Comparison of ENCODE assay signal across 8 cellular contexts in the genomic region with DNA sequence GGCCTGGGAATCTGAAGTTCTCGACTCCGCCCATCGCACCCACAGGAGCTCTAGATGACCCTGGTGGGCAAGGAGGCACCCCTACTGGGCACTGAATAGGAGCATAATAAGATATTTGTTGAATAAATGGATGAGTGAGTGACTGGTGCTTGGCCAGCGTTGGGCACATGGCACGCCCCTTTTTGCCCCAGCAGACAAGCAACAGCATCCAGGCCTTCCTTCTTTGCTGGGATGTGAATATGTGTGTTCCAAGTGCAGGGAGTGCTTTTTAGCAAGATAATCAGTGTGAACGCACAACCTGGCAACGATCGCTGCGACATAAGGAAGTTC. TPM values are rescaled to one million over a fixed set of nuclear protein-coding genes. Genes with fewer than 3 reads are reported as not detected.
DNase-seq lines count a peak whose midpoint lies in the region; ATAC-seq and TF ChIP-seq lines count a peak whose summit lies in the region.

No MANE protein-coding gene starts in this region.

- H3K9me3 ChIP-seq in thoracic aorta: no peaks in the 10 kb centered on the region

- peak overlapping the region; percentile 85 for H3K4me3 ChIP-seq in thoracic aorta

- TF ChIP-seq CTCF in thoracic aorta (IDR thresholded peaks at IDR 0.05): peak; percentile 4

- H3K27ac ChIP-seq in layer of hippocampus (ENCODE audit: low read depth, low read length) (peak overlapping the region; percentile 68), thoracic aorta (peak overlapping the region; percentile 85 to 89)

- no peaks in the 10 kb centered on the region for H3K27me3 ChIP-seq in layer of hippocampus (ENCODE audit: control insufficient read depth, insufficient read depth, low read length)
- no peaks in the 10 kb centered on the region for H3K27me3 ChIP-seq in thoracic aorta (replicated peaks; ENCODE audit: insufficient read depth)

- peaks cover 25 to 38% of the 10 kb centered on the region in 2 donors for H3K4me1 ChIP-seq in thoracic aorta (ENCODE audit: control insufficient read depth in 1 of 2, low read depth in 2 of 2)

- DNase-seq in Ammon's horn (ENCODE audit: low spot score) (peak; percentile 62), amniotic epithelial cell (ENCODE audit: low read depth) (peak; percentile 37), thoracic aorta (ENCODE audit: low spot score) (no peak), hepatic stellate cell (ENCODE audit: low spot score) (no peak), EL (no peak)

- peak; percentile 31 for ATAC-seq in GM19438 (IDR thresholded peaks at IDR 0.05; ENCODE audit: low read depth, unreplicated experiment)
- ATAC-seq in HG03442 (IDR thresholded peaks at IDR 0.05; ENCODE audit: unreplicated experiment): peak; percentile 27
- ATAC-seq in thoracic aorta (ENCODE audit: insufficient number of reproducible peaks, low FRiP score, low read depth): no peak

- H3K36me3 ChIP-seq in thoracic aorta: no peaks in the 10 kb centered on the region

RNA-seq across cellular contexts. Expression of a gene that starts 0.5 kb away (rescaled TPM):
- total RNA-seq in thoracic aorta: 100 to 1,000 TPM; 112 to 114 TPM

RNA-seq across cellular contexts. Expression of a gene that starts 12.0 kb away (rescaled TPM):
- 100 to 1,000 TPM in 1 of 2 donors, 10 to 100 TPM in 1; 69.9 to 112 TPM for total RNA-seq in thoracic aorta

RNA-seq across cellular contexts. Expression of a gene that starts 25.4 kb away (rescaled TPM):
- total RNA-seq in thoracic aorta: 10 to 100 TPM; 14.9 to 19.1 TPM

RNA-seq across cellular contexts. Expression of a gene that starts 25.5 kb away (rescaled TPM):
- total RNA-seq in thoracic aorta: 10 to 100 TPM; 29.9 to 75.7 TPM

RNA-seq across cellular contexts. Expression of a gene that starts 33.1 kb away (rescaled TPM):
- 1 to 10 TPM in 1 of 2 donors, under 1 TPM in 1; 0.27 to 3.4 TPM for total RNA-seq in thoracic aorta

Comparison
In these comparisons a context has a peak if more than half of its experiments do, and no peak if none do; other contexts are left out.
1. DNase-seq: peak in Ammon's horn (single experiment) and amniotic epithelial cell (single experiment); none in thoracic aorta (single experiment), hepatic stellate cell (single experiment) and EL (single experiment).